ENCODE assay signal across 27 cellular contexts in genomic region chr7:94434031-94434430, GRCh38. TPM values are rescaled to one million over a fixed set of nuclear protein-coding genes. Genes with fewer than 3 reads are reported as not detected.
A peak's percentile ranks its signal among the peaks of the same experiment; 100 is the strongest.
DNase-seq lines count a peak whose midpoint lies in the region; ATAC-seq and TF ChIP-seq lines count a peak whose summit lies in the region.
"Had no signal": no experiment of that assay in that cellular context is flagged by ENCODE, and none has a peak within 500 bp of the region (broad histone marks: within the 10 kb centered on the region; RNA-seq: fewer than 3 reads in every experiment).

No MANE protein-coding gene starts in this region.

- H3K36me3 ChIP-seq in fibroblast of lung (ENCODE audit: control insufficient read depth, insufficient read depth, low read length), result no peaks in the 10 kb centered on the region
- H3K36me3 ChIP-seq: BLaER1, colonic mucosa, neural progenitor cell, uterus had no signal

- H3K4me3 ChIP-seq in fibroblast of lung (replicated peaks in 1 of 4; ENCODE audit: control extremely low read depth in 1 of 4, insufficient read depth in 1 of 4, low read depth in 3 of 4, low read length in 4 of 4), result no peak overlapping the region
- H3K4me3 ChIP-seq: BLaER1, colonic mucosa, neural progenitor cell, thoracic aorta, uterus had no signal

- H3K4me1 ChIP-seq in fibroblast of lung (ENCODE audit: control insufficient read depth, extremely low read depth, insufficient read depth, low read length), result no peaks in the 10 kb centered on the region
- H3K4me1 ChIP-seq: BLaER1, colonic mucosa, neural progenitor cell, uterus had no signal

- peak; percentile 67 for DNase-seq in COLO829 (ENCODE audit: low spot score)
- peak; percentile 67 for DNase-seq in RPMI7951 (ENCODE audit: low read depth)
- peak; percentile 5 to 66 for DNase-seq in fibroblast of lung (ENCODE audit: low read depth in 2 of 2)
- DNase-seq in sciatic nerve (ENCODE audit: low spot score), result no peak
- DNase-seq in NCI-H1436 (lab: John Stamatoyannopoulos, UW), result no peak
- no peak for DNase-seq in iPS-NIHi7 (ENCODE audit: extremely low spot score)
- DNase-seq in NCI-H226, result no peak
- DNase-seq: ACHN; activated CD4-positive, alpha-beta T cell treated with anti-CD3 and anti-CD28 coated beads for 4 hours; colonic mucosa; DMS153; effector CD4-positive, alpha-beta T cell; KBM-7; NCI-H2029 treated with DMSO at 0.1 percent for 48 hours; NCI-H526; NK-92 treated with Interleukin-12 subunit alpha and Interleukin-12 subunit beta, amount 100 ng/mL, for 24 hours; SHP77; stimulated activated CD8-positive, alpha-beta memory T cell treated with anti-CD3 and anti-CD28 coated beads, Interleukin-4, amount 100 ng/mL, for 48 hours; uterus had no signal

- no peak overlapping the region for H3K27ac ChIP-seq in fibroblast of lung (ENCODE audit: insufficient read depth, low read length)
- H3K27ac ChIP-seq: BLaER1, colonic mucosa, epithelial cell of prostate, neural progenitor cell, thoracic aorta, uterus, VCaP had no signal

- TF ChIP-seq CTCF in fibroblast of lung (conservative IDR thresholded peaks at IDR 0.05 in 1 of 2, IDR thresholded peaks at IDR 0.05 in 1 of 2; ENCODE audit: low read depth in 1 of 2, low read length in 2 of 2), result no peak

- H4K20me1 ChIP-seq in fibroblast of lung (ENCODE audit: control insufficient read depth, extremely low read depth, insufficient read depth, low read length), result peaks cover 2% of the 10 kb centered on the region
- H4K20me1 ChIP-seq: BLaER1 had no signal

- no peaks in the 10 kb centered on the region for H3K27me3 ChIP-seq in fibroblast of lung (ENCODE audit: control insufficient read depth, insufficient read depth, low read length)
- H3K27me3 ChIP-seq: BLaER1, colonic mucosa, neural progenitor cell, uterus had no signal

- no peaks in the 10 kb centered on the region for H3K9me3 ChIP-seq in fibroblast of lung (ENCODE audit: control insufficient read depth, insufficient read depth, low read depth, low read length)
- H3K9me3 ChIP-seq: BLaER1, colonic mucosa, thoracic aorta, uterus had no signal

- no peak overlapping the region for H2AFZ ChIP-seq in fibroblast of lung (ENCODE audit: low read length)
- H2AFZ ChIP-seq: neural progenitor cell had no signal

- no peak overlapping the region for H3K4me2 ChIP-seq in fibroblast of lung (ENCODE audit: extremely low read depth, insufficient read depth, low read length)
- H3K4me2 ChIP-seq: BLaER1, neural progenitor cell had no signal

- H3K79me2 ChIP-seq in fibroblast of lung (ENCODE audit: control insufficient read depth, insufficient read depth, low read length), result no peaks in the 10 kb centered on the region

- ATAC-seq in sciatic nerve, result peak; percentile 55
- ATAC-seq: activated T-helper 17 cell treated with anti-CD3 and anti-CD28 coated beads, Interleukin-2, amount 50 U/mL, for 72 hours; left lobe of liver had no signal

- intact Hi-C loops in sciatic nerve (cut with DNase I), result no loop called here

- H3K9ac ChIP-seq in fibroblast of lung (ENCODE audit: insufficient read depth, low read length), result no peak overlapping the region
- H3K9ac ChIP-seq: BLaER1, neural progenitor cell had no signal

RNA-seq across cellular contexts. Expression of gene COL1A2, which starts 39.3 kb away (rescaled TPM):
- total RNA-seq in RPMI7951 (2014; rRNA removed; shearing (Covaris generic)), result 1,601 and 1,652 TPM in 2 replicates
- total RNA-seq in fibroblast of lung (2,400 and 2,928 TPM in 2 replicates), sciatic nerve (443 TPM)
- polyA plus RNA-seq in fibroblast of lung, result 1,580 and 3,638 TPM in 2 replicates
- polyA plus RNA-seq in fibroblast of lung (2012), result 1,860 and 4,504 TPM in 2 replicates
- 1,232 and 3,278 TPM in 2 replicates for polyA minus RNA-seq in fibroblast of lung (ENCODE audit: low replicate concordance)
- total RNA-seq: activated T-helper 17 cell treated with anti-CD3 and anti-CD28 coated beads, Interleukin-2, amount 50 U/mL, for 72 hours; MCF 10A had no signal

Comparison
In these comparisons a context has a peak if more than half of its experiments do, and no peak if none do; other contexts are left out.
1. DNase-seq: peak in COLO829 (single experiment), RPMI7951 (single experiment) and fibroblast of lung (2 of 2); none in sciatic nerve (single experiment), NCI-H1436 (single experiment), iPS-NIHi7 (single experiment) and NCI-H226 (single experiment).